In the genomic region with DNA sequence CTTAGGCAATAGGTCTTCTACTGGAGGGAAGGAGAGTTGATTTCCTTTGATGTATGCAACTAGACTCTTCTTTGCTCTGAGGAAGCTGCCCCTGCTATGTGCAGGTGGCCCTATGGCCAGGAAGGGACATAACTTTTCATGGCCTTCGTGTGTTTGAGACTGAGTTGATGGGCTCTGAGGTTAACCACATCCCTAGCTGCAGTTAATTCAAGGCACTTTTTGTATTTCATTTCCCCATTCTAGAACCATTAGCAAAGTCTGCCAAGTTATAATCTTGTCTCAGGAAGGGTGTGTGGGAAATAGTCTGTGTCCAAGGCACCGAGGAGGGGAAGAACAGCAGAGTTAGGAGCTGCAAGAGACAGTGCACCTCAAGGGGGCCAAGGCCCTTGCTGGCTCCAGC, we compare ENCODE assay signal across 12 cellular contexts. TPM values are rescaled to one million over a fixed set of nuclear protein-coding genes. Genes with fewer than 3 reads are reported as not detected.
A peak's percentile ranks its signal among the peaks of the same experiment; 100 is the strongest.
DNase-seq lines count a peak whose midpoint lies in the region; ATAC-seq, FAIRE-seq and TF ChIP-seq lines count a peak whose summit lies in the region.
"Had no signal": no experiment of that assay in that cellular context is flagged by ENCODE, and none has a peak within 500 bp of the region (broad histone marks: within the 10 kb centered on the region; RNA-seq: fewer than 3 reads in every experiment).

No MANE protein-coding gene starts in this region.

- H3K36me3 ChIP-seq in sigmoid colon: no peaks in the 10 kb centered on the region

- TF ChIP-seq CTCF in glutamatergic neuron (IDR thresholded peaks at IDR 0.05; ENCODE audit: partially characterized antibody, unreplicated experiment): no peak
- TF ChIP-seq CTCF in sigmoid colon (IDR thresholded peaks at IDR 0.05): no peak

- WGBS in sigmoid colon, 2 donors: 43 to 71% methylated on average over 2 of the region's 2 CpGs

- TF ChIP-seq POLR2A in GM12892 (IDR thresholded peaks at IDR 0.05; ENCODE audit: low read depth, low read length) (no peak), sigmoid colon (IDR thresholded peaks at IDR 0.05) (no peak)

- no peak for TF ChIP-seq EP300 in sigmoid colon (IDR thresholded peaks at IDR 0.05)

- no peaks in the 10 kb centered on the region for H3K9me3 Mint-ChIP-seq in glutamatergic neuron (ENCODE audit: unreplicated experiment)
- H3K9me3 Mint-ChIP-seq: CD8-positive, alpha-beta T cell; stimulated activated naive CD8-positive, alpha-beta T cell treated with anti-CD3 and anti-CD28 coated beads, Interleukin-15, Interleukin-2, amounts not matched to agents 100 ng/mL and 50 ng/mL, for 24 hours had no signal

- intact Hi-C loops in sigmoid colon (cut with DNase I): no loop called here

- H3K4me1 Mint-ChIP-seq in glutamatergic neuron (ENCODE audit: low read depth, unreplicated experiment): no peaks in the 10 kb centered on the region

- no peak overlapping the region for H3K27ac Mint-ChIP-seq in glutamatergic neuron (ENCODE audit: unreplicated experiment)
- H3K27ac Mint-ChIP-seq: CD8-positive, alpha-beta T cell; stimulated activated naive CD8-positive, alpha-beta T cell treated with anti-CD3 and anti-CD28 coated beads, Interleukin-15, Interleukin-2, amounts not matched to agents 100 ng/mL and 50 ng/mL, for 24 hours had no signal

- ATAC-seq in GM21390 (IDR thresholded peaks at IDR 0.05; ENCODE audit: unreplicated experiment): peak; percentile 65
- ATAC-seq in HG03196 (IDR thresholded peaks at IDR 0.05; ENCODE audit: unreplicated experiment): peak; percentile 51
- ATAC-seq: CD8-positive, alpha-beta T cell had no signal

- H3K9me3 ChIP-seq in sigmoid colon: no peaks in the 10 kb centered on the region

- H3K27me3 ChIP-seq in sigmoid colon: no peaks in the 10 kb centered on the region

- FAIRE-seq in GM12892 (lab: Jason Lieb, UNC) (peak; percentile 89), frontal cortex (lab: Jason Lieb, UNC) (no peak)
- FAIRE-seq: keratinocyte had no signal

- H3K27me3 Mint-ChIP-seq in glutamatergic neuron (ENCODE audit: unreplicated experiment): no peaks in the 10 kb centered on the region

- no peaks in the 10 kb centered on the region for H3K4me1 ChIP-seq in sigmoid colon

- H3K4me3 ChIP-seq in sigmoid colon: no peak overlapping the region

- no peaks in the 10 kb centered on the region for H3K36me3 Mint-ChIP-seq in glutamatergic neuron (ENCODE audit: unreplicated experiment)
- H3K36me3 Mint-ChIP-seq: CD8-positive, alpha-beta T cell had no signal

- no peak overlapping the region for H3K4me3 Mint-ChIP-seq in glutamatergic neuron (ENCODE audit: unreplicated experiment)
- H3K4me3 Mint-ChIP-seq: CD8-positive, alpha-beta T cell; stimulated activated naive CD8-positive, alpha-beta T cell treated with anti-CD3 and anti-CD28 coated beads, Interleukin-15, Interleukin-2, amounts not matched to agents 100 ng/mL and 50 ng/mL, for 24 hours had no signal

- no peak overlapping the region for H3K27ac ChIP-seq in sigmoid colon

- DNase-seq in GM12892 (ENCODE audit: insufficient read length) (no peak), SKM-1 (lab: John Stamatoyannopoulos, UW; ENCODE audit: unreplicated experiment) (peak; percentile 30), glutamatergic neuron (no peak), RKO (ENCODE audit: low spot score) (no peak), sigmoid colon (no peak), frontal cortex (ENCODE audit: low spot score in 2 of 2) (no peak)
- DNase-seq: CD8-positive, alpha-beta T cell had no signal

RNA-seq across cellular contexts. Expression of a gene that starts 2.5 kb away (rescaled TPM):
- 0.66 TPM for polyA plus RNA-seq in GM12892 (2012; ENCODE audit: missing spikeins)
- not detected for total RNA-seq in glutamatergic neuron (ENCODE audit: unreplicated experiment)
- not detected for total RNA-seq in sigmoid colon
- polyA plus RNA-seq in sigmoid colon: under 1 TPM in 1 of 3 donors, not detected in 2; 0.96 TPM
- total RNA-seq in frontal cortex: not detected
- total RNA-seq: CD8-positive, alpha-beta T cell; dermis microvascular lymphatic vessel endothelial cell had no signal
- polyA plus RNA-seq: keratinocyte had no signal

RNA-seq across cellular contexts. Expression of a gene that starts 43.0 kb away (rescaled TPM):
- 10.8 TPM for polyA plus RNA-seq in GM12892 (2012; ENCODE audit: missing spikeins)
- total RNA-seq in glutamatergic neuron (ENCODE audit: unreplicated experiment): not detected
- not detected for total RNA-seq in sigmoid colon
- polyA plus RNA-seq in sigmoid colon: 10 to 100 TPM in 1 of 3 donors, under 1 TPM in 1, not detected in 1; 0.60 to 10.2 TPM
- not detected for total RNA-seq in frontal cortex
- total RNA-seq: dermis microvascular lymphatic vessel endothelial cell had no signal
- polyA plus RNA-seq: keratinocyte had no signal
